In genomic region chr13:51998723-51999471, GRCh38 we compare ENCODE assay signal across 13 cellular contexts. TPM values are rescaled to one million over a fixed set of nuclear protein-coding genes. Genes with fewer than 3 reads are reported as not detected.
DNase-seq lines count a peak whose midpoint lies in the region; ATAC-seq and TF ChIP-seq lines count a peak whose summit lies in the region.
"Had no signal": no experiment of that assay in that cellular context is flagged by ENCODE, and none has a peak within 500 bp of the region (broad histone marks: within the 10 kb centered on the region; RNA-seq: fewer than 3 reads in every experiment).

No MANE protein-coding gene starts in this region.

- DNase-seq in NCI-H2107 treated with DMSO at 0.1 percent for 48 hours (lab: John Stamatoyannopoulos, UW; ENCODE audit: unreplicated experiment) = peak; percentile 33
- no peak for DNase-seq in body of pancreas
- DNase-seq in cortex of kidney (lab: John Stamatoyannopoulos, UW) = no peak
- DNase-seq in RWPE1 (ENCODE audit: low spot score) = no peak
- DNase-seq in stimulated activated CD4-positive, alpha-beta T cell treated with anti-CD3 and anti-CD28 coated beads, Interleukin-2, amount 100 ng/mL, for 24 hours = no peak
- DNase-seq: activated CD4-positive, CD25-positive, alpha-beta regulatory T cell treated with anti-CD3 and anti-CD28 coated beads, Interleukin-2, amount 50 U/mL, for 72 hours; activated T-cell treated with anti-CD3 and anti-CD28 coated beads, Interleukin-2, amount 50 U/mL, for 1 hour; SK-N-SH had no signal

- intact Hi-C loops in body of pancreas (cut with DNase I) = no loop called here

- no peak for ATAC-seq in body of pancreas
- no peak for ATAC-seq in GM18502 (IDR thresholded peaks at IDR 0.05; ENCODE audit: poor library complexity, unreplicated experiment)
- ATAC-seq: esophagus mucosa had no signal

- no peak for TF ChIP-seq CTCF in C4-2B (conservative IDR thresholded peaks at IDR 0.05)
- no peak for TF ChIP-seq CTCF in body of pancreas (IDR thresholded peaks at IDR 0.05)
- TF ChIP-seq CTCF in RWPE1 (conservative IDR thresholded peaks at IDR 0.05; ENCODE audit: low read depth) = no peak

- CTCF ChIA-PET in RWPE1 (lab: Yijun Ruan, JAX) = interaction anchor here (0.6 kb wide), 1 partner anchor 127 kb away, joined by 4 read pairs; no protein-coding TSS in a partner anchor

- POLR2A ChIA-PET in RWPE1 (lab: Yijun Ruan, JAX; ENCODE audit: low non-redundant PET) = no interaction called here

- WGBS in body of pancreas, 2 donors = 24 to 50% methylated on average over 5 of the region's 5 CpGs

- H3K36me3 ChIP-seq in body of pancreas (replicated peaks in 1 of 2; ENCODE audit: insufficient read depth in 1 of 2, low read depth in 2 of 2) (no peaks in the 10 kb centered on the region), muscle layer of duodenum (ENCODE audit: control insufficient read depth in 1 of 2, insufficient read depth in 2 of 2, low read length in 2 of 2) (no peaks in the 10 kb centered on the region)
- H3K36me3 ChIP-seq: upper lobe of left lung had no signal

- H3K4me3 ChIP-seq in body of pancreas (no peak overlapping the region), muscle layer of duodenum (ENCODE audit: low read depth in 1 of 2, low read length in 2 of 2) (peak overlapping the region; percentile 15 to 21)

- TF ChIP-seq POLR2A in body of pancreas (IDR thresholded peaks at IDR 0.05) = no peak

- H3K4me1 ChIP-seq in body of pancreas (peaks cover 53% of the 10 kb centered on the region), muscle layer of duodenum (ENCODE audit: control insufficient read depth in 1 of 2, insufficient read depth in 2 of 2, low read length in 2 of 2) (peaks cover 15 to 26% of the 10 kb centered on the region in 2 donors)

- no peaks in the 10 kb centered on the region for H3K27me3 ChIP-seq in body of pancreas
- no peaks in the 10 kb centered on the region for H3K27me3 ChIP-seq in muscle layer of duodenum (ENCODE audit: low read depth, low read length)
- H3K27me3 ChIP-seq: upper lobe of left lung had no signal

- H3K27ac ChIP-seq in C4-2B (peak overlapping the region; percentile 63), body of pancreas (peak overlapping the region; percentile 12 to 39 (median 34)), muscle layer of duodenum (ENCODE audit: low read length) (no peak overlapping the region), RWPE1 (no peak overlapping the region)
- H3K27ac ChIP-seq: upper lobe of left lung had no signal

- H3K9me3 ChIP-seq in body of pancreas (no peaks in the 10 kb centered on the region), muscle layer of duodenum (ENCODE audit: control insufficient read depth in 1 of 2, low read length in 2 of 2) (no peaks in the 10 kb centered on the region)
- H3K9me3 ChIP-seq: SK-N-SH, upper lobe of left lung had no signal

RNA-seq across cellular contexts. Expression of gene ATP7B, which starts 12.4 kb away (rescaled TPM):
- total RNA-seq in body of pancreas = 1 to 10 TPM; 5.7 to 6.9 TPM

RNA-seq across cellular contexts. Expression of gene ALG11, which starts 13.3 kb away (rescaled TPM):
- total RNA-seq in body of pancreas = 10 to 100 TPM in 1 of 2 donors, 1 to 10 TPM in 1; 9.2 to 16.1 TPM

RNA-seq across cellular contexts. Expression of gene UTP14C, which starts 25.6 kb away (rescaled TPM):
- 1 to 10 TPM; 9.6 to 9.9 TPM for total RNA-seq in body of pancreas

Comparison
In these comparisons a context has a peak if more than half of its experiments do, and no peak if none do; other contexts are left out.
1. H3K27ac ChIP-seq: peak in C4-2B (single experiment) and body of pancreas (4 of 4); none in muscle layer of duodenum (single experiment) and RWPE1 (single experiment).
2. H3K4me3 ChIP-seq: peak in muscle layer of duodenum (2 of 2); none in body of pancreas (0 of 2).